ENCODE assay signal across 9 cellular contexts in the genomic region with DNA sequence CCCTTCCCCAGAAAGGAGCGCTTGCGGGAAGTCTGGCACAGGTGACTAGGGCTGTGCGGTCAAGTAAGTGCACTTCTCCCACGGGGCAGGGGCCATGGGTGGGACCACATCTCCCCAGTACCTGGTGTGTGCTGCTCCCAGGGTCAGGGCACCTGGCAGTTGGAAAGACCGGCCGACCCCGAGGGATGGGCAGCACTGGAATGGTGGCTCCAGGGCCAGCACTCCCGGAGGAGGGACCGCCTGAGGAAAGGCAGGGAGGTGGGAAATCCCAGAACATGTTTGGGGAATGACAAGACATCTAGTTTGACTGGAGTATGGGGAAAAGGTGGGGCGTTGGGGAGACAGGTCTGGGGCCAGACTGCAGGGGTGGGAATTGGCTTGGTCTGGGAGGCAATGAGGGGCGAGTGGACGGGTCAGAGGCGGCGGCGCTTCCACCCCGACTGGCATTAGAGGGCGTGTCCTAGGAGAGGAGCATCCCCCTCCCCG. TPM values are rescaled to one million over a fixed set of nuclear protein-coding genes. Genes with fewer than 3 reads are reported as not detected.
DNase-seq lines count a peak whose midpoint lies in the region; ATAC-seq and TF ChIP-seq lines count a peak whose summit lies in the region.
"Had no signal": no experiment of that assay in that cellular context is flagged by ENCODE, and none has a peak within 500 bp of the region (broad histone marks: within the 10 kb centered on the region; RNA-seq: fewer than 3 reads in every experiment).

No MANE protein-coding gene starts in this region.

- H3K9me3 ChIP-seq in DND-41 (ENCODE audit: insufficient read depth, low read length, severe bottlenecking) (no peaks in the 10 kb centered on the region), Peyer's patch (no peaks in the 10 kb centered on the region), trophoblast cell (ENCODE audit: insufficient read depth, low read depth, low read length) (peaks cover 8% of the 10 kb centered on the region)

- peak overlapping the region; percentile 13 for H3K14ac ChIP-seq in trophoblast cell (ENCODE audit: low read length)

- H3K4ac ChIP-seq in trophoblast cell (ENCODE audit: low read depth, low read length): no peak overlapping the region

- H2AFZ ChIP-seq in DND-41 (ENCODE audit: low read depth, low read length): no peak overlapping the region
- peak overlapping the region; percentile 20 for H2AFZ ChIP-seq in trophoblast cell (ENCODE audit: insufficient read depth, low read length, poor library complexity)

- TF ChIP-seq CTCF in DND-41 (IDR thresholded peaks at IDR 0.05; ENCODE audit: borderline replicate concordance, extremely low read depth, low read length, poor library complexity, severe bottlenecking) (no peak), Peyer's patch (IDR thresholded peaks at IDR 0.05) (no peak), fibroblast of mammary gland (conservative IDR thresholded peaks at IDR 0.05; ENCODE audit: control insufficient read depth, insufficient read depth, low read depth, low read length) (no peak)

- peak overlapping the region; percentile 55 for H4K91ac ChIP-seq in trophoblast cell (ENCODE audit: low read depth, low read length)

- no peak overlapping the region for H2BK120ac ChIP-seq in trophoblast cell (ENCODE audit: insufficient read depth, low read length, poor library complexity)

- H2BK5ac ChIP-seq in trophoblast cell (ENCODE audit: low read depth, low read length, poor library complexity): no peak overlapping the region

- H3K4me2 ChIP-seq in DND-41 (ENCODE audit: insufficient read depth, low read length) (peak overlapping the region; percentile 92), trophoblast cell (ENCODE audit: low read length) (peak overlapping the region; percentile 99)

- H3K27ac ChIP-seq in DND-41 (ENCODE audit: low read length): no peak overlapping the region
- H3K27ac ChIP-seq in Peyer's patch: peak overlapping the region; percentile 78 to 91 (median 86)
- H3K27ac ChIP-seq in trophoblast cell (ENCODE audit: low read depth, low read length): no peak overlapping the region

- H3K27me3 ChIP-seq in DND-41 (ENCODE audit: insufficient read depth, low read length, poor library complexity) (peaks cover 32% of the 10 kb centered on the region), Peyer's patch (no peaks in the 10 kb centered on the region), trophoblast cell (ENCODE audit: insufficient read depth, low read length) (peaks cover 6% of the 10 kb centered on the region)

- no peak overlapping the region for H4K12ac ChIP-seq in trophoblast cell (ENCODE audit: low read depth, low read length)

- ATAC-seq in DND-41 (ENCODE audit: insufficient read depth, low read depth): no peak

- TF ChIP-seq POLR2A in Peyer's patch (IDR thresholded peaks at IDR 0.05): no peak

- H3K18ac ChIP-seq in trophoblast cell (ENCODE audit: low read length): peak overlapping the region; percentile 46

- H3K79me1 ChIP-seq in trophoblast cell (ENCODE audit: low read length): peaks cover 14% of the 10 kb centered on the region

- H2BK12ac ChIP-seq in trophoblast cell (ENCODE audit: low read length): no peak overlapping the region

- peak overlapping the region; percentile 59; the same call in 1 of the 2 replicates for H3K9ac ChIP-seq in DND-41 (ENCODE audit: low read depth, low read length)
- H3K9ac ChIP-seq in trophoblast cell (ENCODE audit: low read length): no peak overlapping the region

- WGBS in trophoblast cell (ENCODE audit: extremely low coverage, insufficient coverage, insufficient read length): no CpG with 5 or more reads among the region's 18 CpGs

- H4K20me1 ChIP-seq in DND-41 (ENCODE audit: insufficient read depth, low read length): peaks cover 15% of the 10 kb centered on the region; the same call in 1 of the 2 replicates

- peaks cover 37% of the 10 kb centered on the region for H3K4me1 ChIP-seq in DND-41 (ENCODE audit: insufficient read depth, low read length)
- H3K4me1 ChIP-seq in Peyer's patch: peaks cover 0 to 38% (median 10%) of the 10 kb centered on the region in 4 donors
- peaks cover 15 to 18% of the 10 kb centered on the region in 2 experiments for H3K4me1 ChIP-seq in trophoblast cell (ENCODE audit: control insufficient read depth in 1 of 2, insufficient read depth in 2 of 2, low read length in 2 of 2)

- H3K4me3 ChIP-seq in DND-41 (ENCODE audit: low read depth in 1 of 2, low read length in 2 of 2): peak overlapping the region in 1 of 2 experiments; percentile 63; a peak in 2 of 4 replicates
- peak overlapping the region; percentile 75 to 88 (median 85) for H3K4me3 ChIP-seq in Peyer's patch
- H3K4me3 ChIP-seq in fibroblast of mammary gland (ENCODE audit: control insufficient read depth, low read depth, low read length): peak overlapping the region; percentile 54
- peak overlapping the region; percentile 72 for H3K4me3 ChIP-seq in trophoblast cell (ENCODE audit: low read depth, low read length)

- no peak overlapping the region for H3K23ac ChIP-seq in trophoblast cell (ENCODE audit: low read length)

- no peak for DNase-seq in DND-41
- peak in 2 of 3 donors; percentile 47 to 48 for DNase-seq in Peyer's patch
- DNase-seq in fibroblast of mammary gland (ENCODE audit: low read depth): no peak
- DNase-seq in trophoblast cell: peak; percentile 31 to 42
- DNase-seq in glomerular visceral epithelial cell (ENCODE audit: extremely low spot score): no peak
- DNase-seq in RKO (ENCODE audit: low spot score): no peak
- DNase-seq in cerebellar cortex (ENCODE audit: low spot score): no peak
- DNase-seq in central memory CD4-positive, alpha-beta T cell: no peak

- H3K79me2 ChIP-seq in DND-41 (ENCODE audit: insufficient read depth, low read length) (no peaks in the 10 kb centered on the region), trophoblast cell (ENCODE audit: control insufficient read depth, insufficient read depth, low read length, poor library complexity) (peaks cover 9% of the 10 kb centered on the region)

- H2AK5ac ChIP-seq in trophoblast cell (ENCODE audit: low read length): no peak overlapping the region

- H3K36me3 ChIP-seq in DND-41 (ENCODE audit: insufficient read depth, low read length) (no peaks in the 10 kb centered on the region), Peyer's patch (no peaks in the 10 kb centered on the region), trophoblast cell (ENCODE audit: control insufficient read depth in 1 of 2, insufficient read depth in 2 of 2, low read length in 2 of 2) (no peaks in the 10 kb centered on the region)

- peak overlapping the region; percentile 55 for H4K8ac ChIP-seq in trophoblast cell (ENCODE audit: low read depth, low read length)

RNA-seq across cellular contexts. Expression of a gene that starts 0.7 kb away (rescaled TPM):
- 10 to 100 TPM in 2 of 4 donors, 1 to 10 TPM in 2; 8.6 to 31.4 (median 11.6) TPM for total RNA-seq in Peyer's patch
- 23.0 and 24.6 TPM in 2 replicates for polyA plus RNA-seq in trophoblast cell (2013)

RNA-seq across cellular contexts. Expression of a gene that starts 33.4 kb away (rescaled TPM):
- not detected for total RNA-seq in Peyer's patch
- 0.23 and 0.33 TPM in 2 replicates for polyA plus RNA-seq in trophoblast cell (2013)
- total RNA-seq: activated CD8-positive, alpha-beta memory T cell treated with anti-CD3 and anti-CD28 coated beads for 36 hours had no signal

RNA-seq across cellular contexts. Expression of a gene that starts 54.9 kb away (rescaled TPM):
- total RNA-seq in Peyer's patch: 100 to 1,000 TPM; 131 to 150 (median 133) TPM
- 489 and 493 TPM in 2 replicates for polyA plus RNA-seq in trophoblast cell (2013)

Comparison
In these comparisons a context has a peak if more than half of its experiments do, and no peak if none do; other contexts are left out.
1. DNase-seq: peak in Peyer's patch (2 of 3) and trophoblast cell (2 of 2); none in DND-41 (single experiment), fibroblast of mammary gland (single experiment), glomerular visceral epithelial cell (single experiment), RKO (single experiment), cerebellar cortex (single experiment) and central memory CD4-positive, alpha-beta T cell (single experiment).
2. H3K27ac ChIP-seq: peak in Peyer's patch (4 of 4); none in DND-41 (single experiment) and trophoblast cell (single experiment).